31 cellular contexts compared by ENCODE assay signal in genomic region chrX:16601885-16602284, GRCh38. TPM values are rescaled to one million over a fixed set of nuclear protein-coding genes. Genes with fewer than 3 reads are reported as not detected.
"Had no signal": no experiment of that assay in that cellular context is flagged by ENCODE, and none has a peak within 500 bp of the region (broad histone marks: within the 10 kb centered on the region; RNA-seq: fewer than 3 reads in every experiment).

No MANE protein-coding gene starts in this region.

- H3K9me3 ChIP-seq: breast epithelium, heart left ventricle, lower lobe of right lung, mucosa of descending colon, neutrophil, sigmoid colon, tibial nerve had no signal

- H3K27ac Mint-ChIP-seq: activated CD4-positive, alpha-beta T cell treated with anti-CD3 and anti-CD28 coated beads for 36 hours; activated CD8-positive, alpha-beta memory T cell treated with anti-CD3 and anti-CD28 coated beads, Interleukin-2, amount 10 ng/mL, durations not matched to agents 7 days and 5 days; activated CD8-positive, alpha-beta T cell treated with anti-CD3 and anti-CD28 coated beads, Interleukin-2, amount 10 ng/mL, durations not matched to agents 7 days and 5 days; activated naive CD4-positive, alpha-beta T cell treated with anti-CD3 and anti-CD28 coated beads, Interleukin-2, amount 50 U/mL, for 24 hours; activated naive CD8-positive, alpha-beta T cell treated with anti-CD3 and anti-CD28 coated beads, Interleukin-2, amount 50 U/mL, for 24 hours; activated T-helper 2 cell treated with anti-CD3 and anti-CD28 coated beads, Interferon-gamma antibody, Interleukin-2, Interleukin-4, amounts not matched to agents 10 μg/mL and 5 μg/mL and 100 μg/mL, durations not matched to agents 14 hours and 24 hours and 36 hours; nephron; T-helper 2 cell treated with Interferon-gamma antibody and Interleukin-4, amounts not matched to agents 5 μg/mL and 100 μg/mL, for 36 hours had no signal

- H3K27ac ChIP-seq: breast epithelium, lower lobe of right lung, neutrophil, sigmoid colon, tibial nerve had no signal

- H3K27me3 ChIP-seq: neutrophil, sigmoid colon, tibial nerve had no signal

- H3K4me1 Mint-ChIP-seq: nephron had no signal

- H3K4me1 ChIP-seq: breast epithelium, lower lobe of right lung, sigmoid colon, tibial nerve had no signal

- H3K9me3 Mint-ChIP-seq: activated naive CD4-positive, alpha-beta T cell treated with anti-CD3 and anti-CD28 coated beads, Interleukin-2, amount 50 U/mL, for 24 hours; activated naive CD8-positive, alpha-beta T cell treated with anti-CD3 and anti-CD28 coated beads, Interleukin-2, amount 50 U/mL, for 24 hours; activated T-helper 2 cell treated with anti-CD3 and anti-CD28 coated beads, Interferon-gamma antibody, Interleukin-2, Interleukin-4, amounts not matched to agents 10 μg/mL and 5 μg/mL and 100 μg/mL, durations not matched to agents 14 hours and 24 hours and 36 hours; T-helper 2 cell treated with Interferon-gamma antibody and Interleukin-4, amounts not matched to agents 5 μg/mL and 100 μg/mL, for 36 hours had no signal

- H3K4me3 ChIP-seq: breast epithelium, heart left ventricle, lower lobe of right lung, mucosa of descending colon, sigmoid colon, tibial nerve had no signal

- H3K36me3 Mint-ChIP-seq: activated CD8-positive, alpha-beta memory T cell treated with anti-CD3 and anti-CD28 coated beads, Interleukin-2, amount 10 ng/mL, durations not matched to agents 7 days and 5 days had no signal

- ATAC-seq: activated CD4-positive, alpha-beta T cell treated with anti-CD3 and anti-CD28 coated beads for 36 hours; activated CD8-positive, alpha-beta memory T cell treated with anti-CD3 and anti-CD28 coated beads, Interleukin-2, amount 10 ng/mL, durations not matched to agents 7 days and 5 days; activated CD8-positive, alpha-beta T cell treated with anti-CD3 and anti-CD28 coated beads, Interleukin-2, amount 10 ng/mL, durations not matched to agents 7 days and 5 days; activated naive CD8-positive, alpha-beta T cell treated with anti-CD3 and anti-CD28 coated beads, Interleukin-2, amount 50 U/mL, for 24 hours; esophagus mucosa; heart left ventricle; lower lobe of right lung; mucosa of descending colon had no signal

- H3K27me3 Mint-ChIP-seq: activated CD4-positive, alpha-beta T cell treated with anti-CD3 and anti-CD28 coated beads for 36 hours; activated CD8-positive, alpha-beta memory T cell treated with anti-CD3 and anti-CD28 coated beads, Interleukin-2, amount 10 ng/mL, durations not matched to agents 7 days and 5 days; activated naive CD4-positive, alpha-beta T cell treated with anti-CD3 and anti-CD28 coated beads, Interleukin-2, amount 50 U/mL, for 24 hours; activated naive CD8-positive, alpha-beta T cell treated with anti-CD3 and anti-CD28 coated beads, Interleukin-2, amount 50 U/mL, for 24 hours had no signal

- H3K4me3 Mint-ChIP-seq: activated CD4-positive, alpha-beta T cell treated with anti-CD3 and anti-CD28 coated beads for 36 hours; activated CD8-positive, alpha-beta memory T cell treated with anti-CD3 and anti-CD28 coated beads, Interleukin-2, amount 10 ng/mL, durations not matched to agents 7 days and 5 days; activated CD8-positive, alpha-beta T cell treated with anti-CD3 and anti-CD28 coated beads, Interleukin-2, amount 10 ng/mL, durations not matched to agents 7 days and 5 days; activated naive CD4-positive, alpha-beta T cell treated with anti-CD3 and anti-CD28 coated beads, Interleukin-2, amount 50 U/mL, for 24 hours; activated naive CD8-positive, alpha-beta T cell treated with anti-CD3 and anti-CD28 coated beads, Interleukin-2, amount 50 U/mL, for 24 hours; nephron; T-helper 2 cell treated with Interferon-gamma antibody and Interleukin-4, amounts not matched to agents 5 μg/mL and 100 μg/mL, for 36 hours had no signal

- DNase-seq: activated CD4-positive, alpha-beta T cell treated with anti-CD3 and anti-CD28 coated beads for 36 hours; activated CD4-positive, CD25-positive, alpha-beta regulatory T cell; activated CD8-positive, alpha-beta memory T cell treated with anti-CD3 and anti-CD28 coated beads, Interleukin-2, amount 10 ng/mL, durations not matched to agents 7 days and 5 days; activated CD8-positive, alpha-beta T cell treated with anti-CD3 and anti-CD28 coated beads, Interleukin-2, amount 10 ng/mL, durations not matched to agents 7 days and 5 days; activated naive CD8-positive, alpha-beta T cell treated with anti-CD3 and anti-CD28 coated beads, Interleukin-2, amount 50 U/mL, for 24 hours; activated T-cell treated with anti-CD3 and anti-CD28 coated beads, Interleukin-2, amount 50 U/mL, for 48 hours; amygdala; central memory CD4-positive, alpha-beta T cell; foreskin fibroblast; heart left ventricle; lower lobe of right lung; mesenchymal stem cell; mucosa of descending colon; retina; sigmoid colon; stimulated activated CD4-positive, alpha-beta T cell treated with anti-CD3 and anti-CD28 coated beads, Interleukin-15, amount 100 ng/mL, for 24 hours; stimulated activated CD4-positive, alpha-beta T cell treated with anti-CD3 and anti-CD28 coated beads, Interleukin-2, amount 100 ng/mL, for 24 hours; stimulated activated naive CD4-positive, alpha-beta T cell had no signal

RNA-seq across cellular contexts. Expression of gene S100G, which starts 48.1 kb away (rescaled TPM):
- total RNA-seq: activated CD4-positive, alpha-beta T cell treated with anti-CD3 and anti-CD28 coated beads for 36 hours; activated CD8-positive, alpha-beta memory T cell treated with anti-CD3 and anti-CD28 coated beads, Interleukin-2, amount 10 ng/mL, durations not matched to agents 7 days and 5 days; activated CD8-positive, alpha-beta T cell treated with anti-CD3 and anti-CD28 coated beads, Interleukin-2, amount 10 ng/mL, durations not matched to agents 7 days and 5 days; activated T-helper 2 cell treated with anti-CD3 and anti-CD28 coated beads, Interferon-gamma antibody, Interleukin-2, Interleukin-4, amounts not matched to agents 10 μg/mL and 5 μg/mL and 100 μg/mL, durations not matched to agents 14 hours and 24 hours and 36 hours; esophagus mucosa; heart left ventricle; kidney epithelial cell; lower lobe of right lung; mucosa of descending colon; osteocyte; posterior vena cava; sigmoid colon; temporal lobe; tibial nerve; ureter had no signal
- polyA plus RNA-seq: heart left ventricle, sigmoid colon had no signal
